6 cellular contexts compared by ENCODE assay signal in the genomic region with DNA sequence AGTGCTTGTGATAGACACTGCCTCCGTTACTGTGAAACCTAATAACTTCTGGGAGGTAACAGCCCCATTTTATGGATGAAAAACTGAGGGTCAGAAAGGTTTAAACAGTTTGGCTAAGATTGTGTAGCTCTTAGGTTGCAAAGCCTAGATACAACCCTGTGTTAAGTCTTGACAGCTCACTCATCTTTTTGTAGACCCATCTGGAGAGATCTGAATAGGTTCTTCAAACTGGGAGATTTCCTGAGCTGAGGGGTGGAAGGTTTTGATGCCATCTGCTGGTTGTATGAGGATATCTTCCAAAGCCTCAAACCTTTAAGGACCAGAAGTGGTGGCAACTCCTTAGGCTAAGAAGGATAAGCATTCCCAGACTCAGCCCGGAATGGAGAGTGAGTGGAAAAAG.
A peak's percentile ranks its signal among the peaks of the same experiment; 100 is the strongest.
DNase-seq lines count a peak whose midpoint lies in the region; ATAC-seq and TF ChIP-seq lines count a peak whose summit lies in the region.

No MANE protein-coding gene starts in this region.

- DNase-seq in NCI-H1105 (lab: John Stamatoyannopoulos, UW) (peak; percentile 24), T47D (ENCODE audit: low read depth in 1 of 2, low spot score in 1 of 2) (peak; percentile 71 to 81), pons (ENCODE audit: low spot score) (peak; percentile 54)

- in situ Hi-C loops in T47D (cut with HindIII; ENCODE audit: low pct_unique_long_range_greater_than_20kb, low sequenced_read_pairs): no loop called here

- ATAC-seq in HG02798 (IDR thresholded peaks at IDR 0.05; ENCODE audit: poor library complexity, unreplicated experiment): no peak
- ATAC-seq in GM18858 (IDR thresholded peaks at IDR 0.05; ENCODE audit: unreplicated experiment): no peak

- TF ChIP-seq CTCF in GM12873 (IDR thresholded peaks at IDR 0.05; ENCODE audit: insufficient read depth, low read depth, low read length, missing control alignments): peak; percentile 67

Comparison
In these comparisons a context has a peak if more than half of its experiments do, and no peak if none do; other contexts are left out.
1. DNase-seq: peak in every context shown above with its lines; median percentile 76 in T47D; 54 in pons; 24 in NCI-H1105.